ENCODE assay signal across 8 cellular contexts in genomic region chr21:26169061-26169610, GRCh38. TPM values are rescaled to one million over a fixed set of nuclear protein-coding genes. Genes with fewer than 3 reads are reported as not detected.
DNase-seq lines count a peak whose midpoint lies in the region; ATAC-seq and TF ChIP-seq lines count a peak whose summit lies in the region.

No MANE protein-coding gene starts in this region.

- no peak for TF ChIP-seq EP300 in suprapubic skin (IDR thresholded peaks at IDR 0.05)

- peak overlapping the region; percentile 89 for H3K27ac ChIP-seq in suprapubic skin

- H3K9me3 Mint-ChIP-seq in naive thymus-derived CD8-positive, alpha-beta T cell: no peaks in the 10 kb centered on the region

- H3K36me3 ChIP-seq in suprapubic skin: no peaks in the 10 kb centered on the region

- ATAC-seq in GM19035 (IDR thresholded peaks at IDR 0.05; ENCODE audit: unreplicated experiment) (peak; percentile 50), HG03469 (IDR thresholded peaks at IDR 0.05; ENCODE audit: unreplicated experiment) (peak; percentile 63)
- peak; percentile 60 to 68 for ATAC-seq in naive thymus-derived CD8-positive, alpha-beta T cell

- H3K36me3 Mint-ChIP-seq in naive thymus-derived CD8-positive, alpha-beta T cell: no peaks in the 10 kb centered on the region

- no peaks in the 10 kb centered on the region for H3K27me3 ChIP-seq in suprapubic skin

- peaks cover 5 to 21% (median 10%) of the 10 kb centered on the region in 4 donors for H3K4me1 Mint-ChIP-seq in naive thymus-derived CD8-positive, alpha-beta T cell

- TF ChIP-seq POLR2A in suprapubic skin (IDR thresholded peaks at IDR 0.05): no peak

- peak overlapping the region in 9 of 10 donors; percentile 42 to 94 (median 87) for H3K27ac Mint-ChIP-seq in naive thymus-derived CD8-positive, alpha-beta T cell

- H3K4me1 ChIP-seq in suprapubic skin: peaks cover 48% of the 10 kb centered on the region

- peak overlapping the region; percentile 85 to 98 (median 94) for H3K4me3 Mint-ChIP-seq in naive thymus-derived CD8-positive, alpha-beta T cell

- POLR2A ChIA-PET in naive thymus-derived CD8-positive, alpha-beta T cell (lab: Charles Lee): interaction anchor here (0.5 to 1.5 kb wide), 7 partner anchors 11 to 273 kb away, joined by 3 to 6 read pairs (median 4); no protein-coding TSS in a partner anchor

- H3K9me3 ChIP-seq in suprapubic skin: no peaks in the 10 kb centered on the region

- WGBS in suprapubic skin: under 1% methylated on average over 16 of the region's 18 CpGs

- no peak for TF ChIP-seq CTCF in suprapubic skin (IDR thresholded peaks at IDR 0.05)

- DNase-seq in AG20443 (ENCODE audit: low spot score) (peak; percentile 72), NCI-H748 (lab: John Stamatoyannopoulos, UW; ENCODE audit: unreplicated experiment) (peak; percentile 80), fibroblast of peridontal ligament (ENCODE audit: extremely low read depth) (peak; percentile 76), suprapubic skin (ENCODE audit: low spot score in 2 of 2) (peak in 1 of 2 donors; percentile 62)
- peak; percentile 66 to 68 for DNase-seq in activated T-cell treated with anti-CD3 and anti-CD28 coated beads, Interleukin-2, amount 50 U/mL, for 48 hours
- peak; percentile 4 to 67 (median 39) for DNase-seq in naive thymus-derived CD8-positive, alpha-beta T cell

- peaks cover 0 to 2% (median 0%) of the 10 kb centered on the region in 5 donors for H3K27me3 Mint-ChIP-seq in naive thymus-derived CD8-positive, alpha-beta T cell

- peak overlapping the region; percentile 89 for H3K4me3 ChIP-seq in suprapubic skin

RNA-seq across cellular contexts. Expression of gene APP, which starts 1.4 kb away (rescaled TPM):
- 10 to 100 TPM; 31.0 to 33.8 TPM for total RNA-seq in naive thymus-derived CD8-positive, alpha-beta T cell
- 1 to 10 TPM; 6.9 to 8.7 (median 7.6) TPM for polyA plus RNA-seq in naive thymus-derived CD8-positive, alpha-beta T cell
- total RNA-seq in suprapubic skin: 100 to 1,000 TPM; 234 to 376 (median 343) TPM

Comparison
In these comparisons a context has a peak if more than half of its experiments do, and no peak if none do; other contexts are left out.
1. RNA of gene APP, which starts 1.4 kb away (total RNA-seq): 234 to 376 TPM in suprapubic skin; 31.0 to 33.8 TPM in naive thymus-derived CD8-positive, alpha-beta T cell; every median in the first group is over 4 times any median in the second.
2. Peak in every context shown above with its lines, with median percentiles within 50 percentile points of each other: ATAC-seq.